In the genomic region with DNA sequence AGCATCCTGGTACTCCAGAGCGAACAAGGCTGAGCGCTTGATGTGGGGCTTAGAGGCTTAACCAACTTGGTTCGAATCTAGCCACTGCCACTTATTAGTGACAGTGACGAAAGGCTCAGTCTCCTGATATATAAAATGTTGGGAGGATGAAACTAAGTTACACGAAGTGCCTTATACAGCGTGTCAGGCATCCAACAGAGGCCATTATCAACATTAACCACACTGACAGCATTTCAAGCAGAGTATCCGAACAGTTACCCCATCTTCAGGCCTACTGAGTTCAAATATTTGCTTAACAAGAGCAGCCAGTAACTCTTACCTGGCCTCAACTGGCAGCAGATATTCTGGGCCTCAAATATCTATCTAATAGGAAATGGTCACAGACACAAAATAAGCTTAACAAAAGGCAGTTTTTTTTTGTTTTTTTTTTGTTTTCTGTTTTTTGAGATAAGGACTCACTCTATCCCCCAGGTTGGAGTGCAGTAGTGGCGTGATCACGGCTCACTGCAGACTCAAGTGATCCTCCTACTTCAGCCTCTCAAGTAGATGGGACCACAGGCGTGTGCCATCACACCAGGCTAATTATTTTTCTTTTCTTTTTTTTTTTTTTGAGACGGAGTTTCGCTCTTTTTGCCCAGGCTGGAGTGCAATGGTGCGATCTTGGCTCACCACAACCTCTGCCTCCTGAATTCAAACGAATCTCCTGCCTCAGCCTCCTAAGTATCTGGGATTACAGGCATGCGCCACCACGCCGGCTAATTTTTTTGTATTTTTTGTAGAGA, we compare ENCODE assay signal across 1 cellular context.
TF ChIP-seq lines count a peak whose summit lies in the region.

No MANE protein-coding gene starts in this region.

TF ChIP-seq in HepG2, 621 proteins besides CTCF, POLR2A, EP300 and RAD21 (continued from another document and continues in another):
- no peak for TF ChIP-seq RXRA (CRISPR knock-in tag; IDR thresholded peaks at IDR 0.05)
- no peak for TF ChIP-seq FOXK2 (IDR thresholded peaks at IDR 0.05)
- TF ChIP-seq CAMTA2 (CRISPR knock-in tag; IDR thresholded peaks at IDR 0.05; ENCODE audit: borderline replicate concordance) = no peak
- TF ChIP-seq, protein P1, sequence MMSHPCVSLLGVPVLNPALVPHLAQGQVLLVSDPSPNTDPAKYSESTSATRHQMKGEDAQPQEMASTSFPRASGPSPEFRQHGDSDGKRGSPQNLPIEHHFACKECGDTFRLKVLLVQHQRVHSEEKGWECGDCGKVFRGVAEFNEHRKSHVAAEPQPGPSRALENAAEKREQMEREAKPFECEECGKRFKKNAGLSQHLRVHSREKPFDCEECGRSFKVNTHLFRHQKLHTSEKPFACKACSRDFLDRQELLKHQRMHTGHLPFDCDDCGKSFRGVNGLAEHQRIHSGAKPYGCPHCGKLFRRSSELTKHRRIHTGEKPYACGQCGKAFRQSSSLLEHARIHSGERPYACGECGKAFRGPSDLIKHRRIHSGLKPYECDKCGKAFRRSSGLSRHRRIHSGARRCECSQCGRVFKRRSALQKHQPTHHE (CRISPR knock-in tag; IDR thresholded peaks at IDR 0.05; ENCODE audit: borderline replicate concordance) = no peak; the same call in 1 of the 2 replicates
- TF ChIP-seq ZNF556 (CRISPR knock-in tag; IDR thresholded peaks at IDR 0.05; ENCODE audit: borderline replicate concordance) = no peak
- no peak for TF ChIP-seq KDM3A (CRISPR knock-in tag; IDR thresholded peaks at IDR 0.05; ENCODE audit: low read depth)
- no peak for TF ChIP-seq ZNF775 (CRISPR knock-in tag; IDR thresholded peaks at IDR 0.05; ENCODE audit: borderline replicate concordance)
- no peak for TF ChIP-seq BORCS8-MEF2B (CRISPR knock-in tag; IDR thresholded peaks at IDR 0.05)
- TF ChIP-seq, protein P2, sequence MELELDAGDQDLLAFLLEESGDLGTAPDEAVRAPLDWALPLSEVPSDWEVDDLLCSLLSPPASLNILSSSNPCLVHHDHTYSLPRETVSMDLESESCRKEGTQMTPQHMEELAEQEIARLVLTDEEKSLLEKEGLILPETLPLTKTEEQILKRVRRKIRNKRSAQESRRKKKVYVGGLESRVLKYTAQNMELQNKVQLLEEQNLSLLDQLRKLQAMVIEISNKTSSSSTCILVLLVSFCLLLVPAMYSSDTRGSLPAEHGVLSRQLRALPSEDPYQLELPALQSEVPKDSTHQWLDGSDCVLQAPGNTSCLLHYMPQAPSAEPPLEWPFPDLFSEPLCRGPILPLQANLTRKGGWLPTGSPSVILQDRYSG (CRISPR knock-in tag; IDR thresholded peaks at IDR 0.05) = no peak
- TF ChIP-seq, protein P3, sequence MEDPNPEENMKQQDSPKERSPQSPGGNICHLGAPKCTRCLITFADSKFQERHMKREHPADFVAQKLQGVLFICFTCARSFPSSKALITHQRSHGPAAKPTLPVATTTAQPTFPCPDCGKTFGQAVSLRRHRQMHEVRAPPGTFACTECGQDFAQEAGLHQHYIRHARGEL (CRISPR knock-in tag; IDR thresholded peaks at IDR 0.05) = no peak
- TF ChIP-seq GATAD2A (CRISPR knock-in tag; IDR thresholded peaks at IDR 0.05) = peak; percentile 89
- TF ChIP-seq PHF5A (CRISPR knock-in tag; IDR thresholded peaks at IDR 0.05; ENCODE audit: low read depth, unreplicated experiment) = no peak
- 0 out of 2 replicates have a peak, but pooled peaks have one; percentile 45 for TF ChIP-seq PAF1 (CRISPR knock-in tag; IDR thresholded peaks at IDR 0.05)
- peak; percentile 48; the same call in 1 of the 2 replicates for TF ChIP-seq FOXO1 (CRISPR knock-in tag; IDR thresholded peaks at IDR 0.05)
- peak; percentile 65 for TF ChIP-seq ZFY (CRISPR knock-in tag; IDR thresholded peaks at IDR 0.05)
- no peak for TF ChIP-seq FOXA1 (IDR thresholded peaks at IDR 0.05)
- TF ChIP-seq FOXA1 (CRISPR knock-in tag; IDR thresholded peaks at IDR 0.05) = peak; percentile 64
- TF ChIP-seq ZNF326 (CRISPR knock-in tag; IDR thresholded peaks at IDR 0.05; ENCODE audit: borderline replicate concordance) = no peak
- TF ChIP-seq, protein P4, sequence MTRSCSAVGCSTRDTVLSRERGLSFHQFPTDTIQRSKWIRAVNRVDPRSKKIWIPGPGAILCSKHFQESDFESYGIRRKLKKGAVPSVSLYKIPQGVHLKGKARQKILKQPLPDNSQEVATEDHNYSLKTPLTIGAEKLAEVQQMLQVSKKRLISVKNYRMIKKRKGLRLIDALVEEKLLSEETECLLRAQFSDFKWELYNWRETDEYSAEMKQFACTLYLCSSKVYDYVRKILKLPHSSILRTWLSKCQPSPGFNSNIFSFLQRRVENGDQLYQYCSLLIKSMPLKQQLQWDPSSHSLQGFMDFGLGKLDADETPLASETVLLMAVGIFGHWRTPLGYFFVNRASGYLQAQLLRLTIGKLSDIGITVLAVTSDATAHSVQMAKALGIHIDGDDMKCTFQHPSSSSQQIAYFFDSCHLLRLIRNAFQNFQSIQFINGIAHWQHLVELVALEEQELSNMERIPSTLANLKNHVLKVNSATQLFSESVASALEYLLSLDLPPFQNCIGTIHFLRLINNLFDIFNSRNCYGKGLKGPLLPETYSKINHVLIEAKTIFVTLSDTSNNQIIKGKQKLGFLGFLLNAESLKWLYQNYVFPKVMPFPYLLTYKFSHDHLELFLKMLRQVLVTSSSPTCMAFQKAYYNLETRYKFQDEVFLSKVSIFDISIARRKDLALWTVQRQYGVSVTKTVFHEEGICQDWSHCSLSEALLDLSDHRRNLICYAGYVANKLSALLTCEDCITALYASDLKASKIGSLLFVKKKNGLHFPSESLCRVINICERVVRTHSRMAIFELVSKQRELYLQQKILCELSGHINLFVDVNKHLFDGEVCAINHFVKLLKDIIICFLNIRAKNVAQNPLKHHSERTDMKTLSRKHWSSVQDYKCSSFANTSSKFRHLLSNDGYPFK (CRISPR knock-in tag; IDR thresholded peaks at IDR 0.05; ENCODE audit: borderline replicate concordance) = no peak
- TF ChIP-seq ZNF773 (CRISPR knock-in tag; IDR thresholded peaks at IDR 0.05; ENCODE audit: borderline replicate concordance) = no peak
- TF ChIP-seq CENPT (CRISPR knock-in tag; IDR thresholded peaks at IDR 0.05; ENCODE audit: low read depth) = no peak
- no peak; the same call in 1 of the 2 replicates for TF ChIP-seq TGIF2 (CRISPR knock-in tag; IDR thresholded peaks at IDR 0.05)
- TF ChIP-seq TCF12 (IDR thresholded peaks at IDR 0.05) = no peak
- TF ChIP-seq TCF12 (CRISPR knock-in tag; IDR thresholded peaks at IDR 0.05) = no peak; the same call in 1 of the 2 replicates
- TF ChIP-seq NBN (conservative IDR thresholded peaks at IDR 0.05) = no peak
- TF ChIP-seq, protein P5, sequence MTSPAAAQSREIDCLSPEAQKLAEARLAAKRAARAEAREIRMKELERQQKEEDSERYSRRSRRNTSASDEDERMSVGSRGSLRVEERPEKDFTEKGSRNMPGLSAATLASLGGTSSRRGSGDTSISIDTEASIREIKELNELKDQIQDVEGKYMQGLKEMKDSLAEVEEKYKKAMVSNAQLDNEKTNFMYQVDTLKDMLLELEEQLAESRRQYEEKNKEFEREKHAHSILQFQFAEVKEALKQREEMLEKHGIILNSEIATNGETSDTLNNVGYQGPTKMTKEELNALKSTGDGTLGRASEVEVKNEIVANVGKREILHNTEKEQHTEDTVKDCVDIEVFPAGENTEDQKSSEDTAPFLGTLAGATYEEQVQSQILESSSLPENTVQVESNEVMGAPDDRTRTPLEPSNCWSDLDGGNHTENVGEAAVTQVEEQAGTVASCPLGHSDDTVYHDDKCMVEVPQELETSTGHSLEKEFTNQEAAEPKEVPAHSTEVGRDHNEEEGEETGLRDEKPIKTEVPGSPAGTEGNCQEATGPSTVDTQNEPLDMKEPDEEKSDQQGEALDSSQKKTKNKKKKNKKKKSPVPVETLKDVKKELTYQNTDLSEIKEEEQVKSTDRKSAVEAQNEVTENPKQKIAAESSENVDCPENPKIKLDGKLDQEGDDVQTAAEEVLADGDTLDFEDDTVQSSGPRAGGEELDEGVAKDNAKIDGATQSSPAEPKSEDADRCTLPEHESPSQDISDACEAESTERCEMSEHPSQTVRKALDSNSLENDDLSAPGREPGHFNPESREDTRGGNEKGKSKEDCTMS (CRISPR knock-in tag; conservative IDR thresholded peaks at IDR 0.05) = no peak
- TF ChIP-seq CHD4 (IDR thresholded peaks at IDR 0.05; ENCODE audit: borderline replicate concordance, low read length) = no peak
- TF ChIP-seq KDM1A (CRISPR knock-in tag; IDR thresholded peaks at IDR 0.05) = no peak
- TF ChIP-seq, protein P6, sequence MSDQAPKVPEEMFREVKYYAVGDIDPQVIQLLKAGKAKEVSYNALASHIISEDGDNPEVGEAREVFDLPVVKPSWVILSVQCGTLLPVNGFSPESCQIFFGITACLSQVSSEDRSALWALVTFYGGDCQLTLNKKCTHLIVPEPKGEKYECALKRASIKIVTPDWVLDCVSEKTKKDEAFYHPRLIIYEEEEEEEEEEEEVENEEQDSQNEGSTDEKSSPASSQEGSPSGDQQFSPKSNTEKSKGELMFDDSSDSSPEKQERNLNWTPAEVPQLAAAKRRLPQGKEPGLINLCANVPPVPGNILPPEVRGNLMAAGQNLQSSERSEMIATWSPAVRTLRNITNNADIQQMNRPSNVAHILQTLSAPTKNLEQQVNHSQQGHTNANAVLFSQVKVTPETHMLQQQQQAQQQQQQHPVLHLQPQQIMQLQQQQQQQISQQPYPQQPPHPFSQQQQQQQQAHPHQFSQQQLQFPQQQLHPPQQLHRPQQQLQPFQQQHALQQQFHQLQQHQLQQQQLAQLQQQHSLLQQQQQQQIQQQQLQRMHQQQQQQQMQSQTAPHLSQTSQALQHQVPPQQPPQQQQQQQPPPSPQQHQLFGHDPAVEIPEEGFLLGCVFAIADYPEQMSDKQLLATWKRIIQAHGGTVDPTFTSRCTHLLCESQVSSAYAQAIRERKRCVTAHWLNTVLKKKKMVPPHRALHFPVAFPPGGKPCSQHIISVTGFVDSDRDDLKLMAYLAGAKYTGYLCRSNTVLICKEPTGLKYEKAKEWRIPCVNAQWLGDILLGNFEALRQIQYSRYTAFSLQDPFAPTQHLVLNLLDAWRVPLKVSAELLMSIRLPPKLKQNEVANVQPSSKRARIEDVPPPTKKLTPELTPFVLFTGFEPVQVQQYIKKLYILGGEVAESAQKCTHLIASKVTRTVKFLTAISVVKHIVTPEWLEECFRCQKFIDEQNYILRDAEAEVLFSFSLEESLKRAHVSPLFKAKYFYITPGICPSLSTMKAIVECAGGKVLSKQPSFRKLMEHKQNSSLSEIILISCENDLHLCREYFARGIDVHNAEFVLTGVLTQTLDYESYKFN (CRISPR knock-in tag; conservative IDR thresholded peaks at IDR 0.05) = peak; percentile 63
- no peak; the same call in 1 of the 2 replicates for TF ChIP-seq BRD4 (CRISPR knock-in tag; IDR thresholded peaks at IDR 0.05)
- 0 out of 2 replicates have a peak, but pooled peaks have one; percentile 26 for TF ChIP-seq GFI1 (CRISPR knock-in tag; IDR thresholded peaks at IDR 0.05; ENCODE audit: borderline replicate concordance)
- TF ChIP-seq ZNF790 (CRISPR knock-in tag; IDR thresholded peaks at IDR 0.05; ENCODE audit: borderline replicate concordance) = no peak
- TF ChIP-seq ZNF772 (CRISPR knock-in tag; IDR thresholded peaks at IDR 0.05) = no peak
- TF ChIP-seq, protein P7, sequence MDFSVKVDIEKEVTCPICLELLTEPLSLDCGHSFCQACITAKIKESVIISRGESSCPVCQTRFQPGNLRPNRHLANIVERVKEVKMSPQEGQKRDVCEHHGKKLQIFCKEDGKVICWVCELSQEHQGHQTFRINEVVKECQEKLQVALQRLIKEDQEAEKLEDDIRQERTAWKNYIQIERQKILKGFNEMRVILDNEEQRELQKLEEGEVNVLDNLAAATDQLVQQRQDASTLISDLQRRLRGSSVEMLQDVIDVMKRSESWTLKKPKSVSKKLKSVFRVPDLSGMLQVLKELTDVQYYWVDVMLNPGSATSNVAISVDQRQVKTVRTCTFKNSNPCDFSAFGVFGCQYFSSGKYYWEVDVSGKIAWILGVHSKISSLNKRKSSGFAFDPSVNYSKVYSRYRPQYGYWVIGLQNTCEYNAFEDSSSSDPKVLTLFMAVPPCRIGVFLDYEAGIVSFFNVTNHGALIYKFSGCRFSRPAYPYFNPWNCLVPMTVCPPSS (IDR thresholded peaks at IDR 0.05) = no peak
- TF ChIP-seq ELF3 (CRISPR knock-in tag; IDR thresholded peaks at IDR 0.05) = peak; percentile 48; the same call in 1 of the 2 replicates
- TF ChIP-seq RBM39 (IDR thresholded peaks at IDR 0.05; ENCODE audit: low read depth, low read length, poor library complexity, severe bottlenecking) = no peak
- no peak for TF ChIP-seq PHF21A (CRISPR knock-in tag; IDR thresholded peaks at IDR 0.05)
- TF ChIP-seq, protein P8, sequence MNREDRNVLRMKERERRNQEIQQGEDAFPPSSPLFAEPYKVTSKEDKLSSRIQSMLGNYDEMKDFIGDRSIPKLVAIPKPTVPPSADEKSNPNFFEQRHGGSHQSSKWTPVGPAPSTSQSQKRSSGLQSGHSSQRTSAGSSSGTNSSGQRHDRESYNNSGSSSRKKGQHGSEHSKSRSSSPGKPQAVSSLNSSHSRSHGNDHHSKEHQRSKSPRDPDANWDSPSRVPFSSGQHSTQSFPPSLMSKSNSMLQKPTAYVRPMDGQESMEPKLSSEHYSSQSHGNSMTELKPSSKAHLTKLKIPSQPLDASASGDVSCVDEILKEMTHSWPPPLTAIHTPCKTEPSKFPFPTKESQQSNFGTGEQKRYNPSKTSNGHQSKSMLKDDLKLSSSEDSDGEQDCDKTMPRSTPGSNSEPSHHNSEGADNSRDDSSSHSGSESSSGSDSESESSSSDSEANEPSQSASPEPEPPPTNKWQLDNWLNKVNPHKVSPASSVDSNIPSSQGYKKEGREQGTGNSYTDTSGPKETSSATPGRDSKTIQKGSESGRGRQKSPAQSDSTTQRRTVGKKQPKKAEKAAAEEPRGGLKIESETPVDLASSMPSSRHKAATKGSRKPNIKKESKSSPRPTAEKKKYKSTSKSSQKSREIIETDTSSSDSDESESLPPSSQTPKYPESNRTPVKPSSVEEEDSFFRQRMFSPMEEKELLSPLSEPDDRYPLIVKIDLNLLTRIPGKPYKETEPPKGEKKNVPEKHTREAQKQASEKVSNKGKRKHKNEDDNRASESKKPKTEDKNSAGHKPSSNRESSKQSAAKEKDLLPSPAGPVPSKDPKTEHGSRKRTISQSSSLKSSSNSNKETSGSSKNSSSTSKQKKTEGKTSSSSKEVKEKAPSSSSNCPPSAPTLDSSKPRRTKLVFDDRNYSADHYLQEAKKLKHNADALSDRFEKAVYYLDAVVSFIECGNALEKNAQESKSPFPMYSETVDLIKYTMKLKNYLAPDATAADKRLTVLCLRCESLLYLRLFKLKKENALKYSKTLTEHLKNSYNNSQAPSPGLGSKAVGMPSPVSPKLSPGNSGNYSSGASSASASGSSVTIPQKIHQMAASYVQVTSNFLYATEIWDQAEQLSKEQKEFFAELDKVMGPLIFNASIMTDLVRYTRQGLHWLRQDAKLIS (CRISPR knock-in tag; IDR thresholded peaks at IDR 0.05) = no peak
- no peak for TF ChIP-seq HMGA1 (CRISPR knock-in tag; conservative IDR thresholded peaks at IDR 0.05)
- TF ChIP-seq NFYC (CRISPR knock-in tag; IDR thresholded peaks at IDR 0.05) = no peak
- TF ChIP-seq ZNF558 (CRISPR knock-in tag; IDR thresholded peaks at IDR 0.05; ENCODE audit: borderline replicate concordance) = no peak
- TF ChIP-seq, protein P9, sequence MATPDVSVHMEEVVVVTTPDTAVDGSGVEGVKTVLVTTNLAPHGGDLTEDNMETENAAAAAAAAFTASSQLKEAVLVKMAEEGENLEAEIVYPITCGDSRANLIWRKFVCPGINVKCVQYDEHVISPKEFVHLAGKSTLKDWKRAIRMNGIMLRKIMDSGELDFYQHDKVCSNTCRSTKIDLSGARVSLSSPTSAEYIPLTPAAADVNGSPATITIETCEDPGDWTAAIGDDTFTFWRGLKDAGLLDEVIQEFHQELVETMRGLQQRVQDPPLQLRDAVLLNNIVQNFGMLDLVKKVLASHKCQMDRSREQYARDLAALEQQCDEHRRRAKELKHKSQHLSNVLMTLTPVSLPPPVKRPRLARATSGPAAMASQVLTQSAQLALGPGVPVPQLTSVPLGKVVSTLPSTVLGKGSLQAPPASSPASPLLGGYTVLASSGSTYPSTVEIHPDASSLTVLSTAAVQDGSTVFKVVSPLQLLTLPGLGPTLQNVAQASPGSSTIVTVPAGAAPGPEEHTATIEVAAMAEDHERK (CRISPR knock-in tag; IDR thresholded peaks at IDR 0.05; ENCODE audit: low read depth) = no peak
- TF ChIP-seq RBM22 (optimal IDR thresholded peaks at IDR 0.05; ENCODE audit: low read length) = peak; percentile 58
- no peak for TF ChIP-seq ATAD3A (CRISPR knock-in tag; IDR thresholded peaks at IDR 0.05)
